Comparison of ENCODE assay signal across 8 cellular contexts in the genomic region with DNA sequence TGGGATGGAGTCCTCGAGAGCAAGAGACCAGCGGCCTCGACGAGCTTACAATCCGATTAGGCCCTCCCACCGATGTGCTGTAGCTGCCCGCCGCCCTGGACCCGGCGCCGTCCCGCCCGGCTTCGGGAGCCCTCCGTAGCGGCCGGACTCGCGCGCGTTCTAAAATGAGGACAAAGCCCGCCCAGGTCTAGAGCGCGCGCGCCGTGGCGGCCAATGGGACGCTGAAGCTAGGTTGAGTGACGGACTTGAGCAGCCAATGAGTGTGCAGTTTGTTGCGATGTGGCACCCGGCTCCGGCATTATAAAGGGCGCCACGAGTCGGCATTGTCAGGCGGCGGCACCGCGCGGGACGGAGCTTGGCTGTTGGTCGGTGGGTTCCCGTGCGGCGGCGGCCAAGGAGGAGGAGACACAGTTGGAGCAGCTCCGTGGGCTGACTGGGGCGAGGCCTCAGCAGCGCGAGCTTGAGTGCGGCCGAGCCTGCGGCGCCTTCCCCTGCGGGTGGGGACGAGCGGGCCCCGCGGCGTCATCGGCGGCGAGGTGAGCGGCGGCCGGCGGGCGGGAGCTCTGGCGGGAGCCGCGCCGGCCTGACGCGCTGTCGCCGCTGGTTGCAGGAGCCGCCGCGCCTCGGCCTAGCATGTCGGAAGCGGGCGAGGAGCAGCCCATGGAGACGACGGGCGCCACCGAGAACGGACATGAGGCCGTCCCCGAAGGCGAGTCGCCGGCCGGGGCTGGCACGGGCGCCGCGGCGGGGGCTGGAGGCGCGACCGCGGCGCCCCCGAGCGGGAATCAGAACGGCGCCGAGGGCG. TPM values are rescaled to one million over a fixed set of nuclear protein-coding genes. Genes with fewer than 3 reads are reported as not detected.
DNase-seq lines count a peak whose midpoint lies in the region; ATAC-seq, FAIRE-seq and TF ChIP-seq lines count a peak whose summit lies in the region.

A gene (plus strand): TSS at position 329 of the 805 bp plus-strand sequence. CDS start 305 bp downstream, at position 634.

- H3K27ac ChIP-seq in psoas muscle, result peak within 1 kb of the TSS; percentile 96

- H3K27ac Mint-ChIP-seq in T-helper 1 cell treated with Interleukin-12 subunit alpha and Interleukin-12 subunit beta and Interleukin-4 antibody, amounts not matched to agents 30 μg/mL and 1 μg/mL, for 36 hours, result peak within 1 kb of the TSS; percentile 99

- peaks cover 7 to 38% of the 10 kb centered on the region in 2 donors for H3K36me3 ChIP-seq in psoas muscle (ENCODE audit: insufficient read depth in 1 of 2, low read depth in 1 of 2)

- peaks cover 19% of the 10 kb centered on the region for H3K4me1 ChIP-seq in psoas muscle

- no peaks in the 10 kb centered on the region for H3K9me3 Mint-ChIP-seq in T-helper 1 cell treated with Interleukin-12 subunit alpha and Interleukin-12 subunit beta and Interleukin-4 antibody, amounts not matched to agents 30 μg/mL and 1 μg/mL, for 36 hours

- 0% methylated on average over 91 to 111 of the region's 111 CpGs for whole genome bisulfite sequencing in psoas muscle, 3 donors

- peak; percentile 89 for FAIRE-seq in urothelium cell line (lab: Jason Lieb, UNC)

- intact Hi-C loops in left ventricle myocardium superior (cut with micrococcal nuclease) (no loop called here), psoas muscle (cut with DNase I) (loop anchor here in 1 of 2 donors (5.0 kb wide), 1 partner anchor 818 kb away; a partner anchor contains a TSS)

- H3K36me3 Mint-ChIP-seq in T-helper 1 cell treated with Interleukin-12 subunit alpha and Interleukin-12 subunit beta and Interleukin-4 antibody, amounts not matched to agents 30 μg/mL and 1 μg/mL, for 36 hours (ENCODE audit: low read depth), result peaks cover 36% of the 10 kb centered on the region

- peaks cover 19% of the 10 kb centered on the region for H3K4me1 Mint-ChIP-seq in T-helper 1 cell treated with Interleukin-12 subunit alpha and Interleukin-12 subunit beta and Interleukin-4 antibody, amounts not matched to agents 30 μg/mL and 1 μg/mL, for 36 hours (ENCODE audit: low read depth)

- peak; percentile 72 for ATAC-seq in HG02884 (IDR thresholded peaks at IDR 0.05; ENCODE audit: unreplicated experiment)
- peak; percentile 93 for ATAC-seq in left ventricle myocardium superior
- peak; percentile 86 to 90 (median 87) for ATAC-seq in psoas muscle

- H3K27me3 ChIP-seq in psoas muscle (ENCODE audit: insufficient read depth in 3 of 3, low read length in 2 of 3), result no peaks in the 10 kb centered on the region

- H3K9me3 ChIP-seq in psoas muscle, result no peaks in the 10 kb centered on the region

- no peaks in the 10 kb centered on the region for H3K27me3 Mint-ChIP-seq in T-helper 1 cell treated with Interleukin-12 subunit alpha and Interleukin-12 subunit beta and Interleukin-4 antibody, amounts not matched to agents 30 μg/mL and 1 μg/mL, for 36 hours (ENCODE audit: low read depth)

- H3K4me3 Mint-ChIP-seq in T-helper 1 cell treated with Interleukin-12 subunit alpha and Interleukin-12 subunit beta and Interleukin-4 antibody, amounts not matched to agents 30 μg/mL and 1 μg/mL, for 36 hours, result peak within 1 kb of the TSS; percentile 99

- in situ Hi-C loops in GM13977 (cut with MboI; ENCODE audit: low pct_unique_long_range_greater_than_20kb, low sequenced_read_pairs, unreplicated experiment), result no loop called here

- peak within 1 kb of the TSS; percentile 95 for H3K4me3 ChIP-seq in psoas muscle

- TF ChIP-seq CTCF in GM13977 (IDR thresholded peaks at IDR 0.05; ENCODE audit: extremely low read depth, insufficient read depth, missing control alignments) (no peak), psoas muscle (IDR thresholded peaks at IDR 0.05) (no peak)

- DNase-seq in GM13977 (ENCODE audit: low spot score), result peak; percentile 100
- DNase-seq in NCI-H1694 (lab: John Stamatoyannopoulos, UW), result peak; percentile 89
- DNase-seq in amygdala (lab: John Stamatoyannopoulos, UW), result peak; percentile 71 to 98 (median 92)
- DNase-seq in left ventricle myocardium superior, result peak; percentile 95
- peak; percentile 95 to 98 for DNase-seq in psoas muscle
- peak; percentile 97 for DNase-seq in urothelium cell line (ENCODE audit: low spot score)

RNA-seq across cellular contexts. Expression of the gene that starts here (rescaled TPM):
- 82.8 TPM for total RNA-seq in left ventricle myocardium superior
- 100 to 1,000 TPM in 3 of 4 donors, 10 to 100 TPM in 1; 74.1 to 210 (median 140) TPM for total RNA-seq in psoas muscle
- 100 to 1,000 TPM in 2 of 3 donors, 10 to 100 TPM in 1; 97.5 to 243 (median 181) TPM for polyA plus RNA-seq in psoas muscle

Comparison
In these comparisons a context has a peak if more than half of its experiments do, and no peak if none do; other contexts are left out.
1. Peak in every context shown above with its lines: DNase-seq, ATAC-seq, H3K4me3 ChIP-seq and H3K27ac ChIP-seq.